ENCODE assay signal across 11 cellular contexts in the genomic region with DNA sequence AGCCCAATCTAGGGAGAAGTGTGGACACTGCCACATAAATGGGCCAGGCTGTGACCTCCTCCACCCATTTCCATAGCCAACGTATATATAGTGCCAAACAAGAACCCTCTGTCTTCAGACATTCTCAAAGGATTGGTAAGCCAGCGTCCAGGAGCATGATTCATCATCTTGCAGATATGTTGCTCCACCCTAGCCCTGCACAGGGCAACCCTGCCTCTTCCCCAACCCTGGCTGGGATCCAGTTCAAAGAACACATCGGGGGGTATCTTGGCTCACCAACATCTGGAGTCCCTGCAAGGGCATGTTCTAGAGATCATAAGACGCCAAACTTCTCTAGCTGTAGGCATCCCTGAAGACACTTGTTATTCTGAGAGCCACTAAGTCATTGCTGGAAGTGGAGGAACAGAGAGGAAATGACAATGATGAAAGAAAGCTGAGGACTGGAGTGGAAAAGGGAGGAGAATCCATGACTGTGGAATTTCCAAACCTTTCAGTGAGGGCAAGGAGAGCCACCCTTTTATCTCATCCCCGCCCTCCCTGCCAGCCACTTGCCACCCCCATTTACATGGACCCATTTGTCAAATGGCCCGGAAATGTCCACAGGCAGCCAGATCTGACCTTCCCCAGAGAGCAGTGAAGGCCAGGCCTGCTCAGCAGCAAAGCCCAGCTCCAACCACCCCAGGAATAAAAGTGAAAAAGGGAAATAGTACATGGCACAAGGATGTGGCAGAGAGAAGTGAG.
A peak's percentile ranks its signal among the peaks of the same experiment; 100 is the strongest.
DNase-seq lines count a peak whose midpoint lies in the region; ATAC-seq and TF ChIP-seq lines count a peak whose summit lies in the region.
"Had no signal": no experiment of that assay in that cellular context is flagged by ENCODE, and none has a peak within 500 bp of the region (broad histone marks: within the 10 kb centered on the region; RNA-seq: fewer than 3 reads in every experiment).

No MANE protein-coding gene starts in this region.

- TF ChIP-seq CTCF in fibroblast of mammary gland (conservative IDR thresholded peaks at IDR 0.05; ENCODE audit: control insufficient read depth, insufficient read depth, low read depth, low read length) = no peak

- H3K9me3 ChIP-seq in effector memory CD4-positive, alpha-beta T cell (ENCODE audit: control insufficient read depth, low read length) = no peaks in the 10 kb centered on the region
- H3K9me3 ChIP-seq: heart left ventricle had no signal

- H3K27ac ChIP-seq in effector memory CD4-positive, alpha-beta T cell (ENCODE audit: insufficient read depth, low read length, poor library complexity, severe bottlenecking) = no peak overlapping the region
- H3K27ac ChIP-seq: heart left ventricle had no signal

- no peaks in the 10 kb centered on the region for H3K27me3 ChIP-seq in effector memory CD4-positive, alpha-beta T cell (replicated peaks; ENCODE audit: control insufficient read depth, insufficient read depth, low read length, poor library complexity, severe bottlenecking)
- H3K27me3 ChIP-seq: heart left ventricle had no signal

- DNase-seq in ELR (ENCODE audit: low read depth) (peak; percentile 89), RPMI7951 (ENCODE audit: low read depth) (peak; percentile 77), fibroblast of mammary gland (ENCODE audit: low read depth) (peak; percentile 58), renal cortical epithelial cell (ENCODE audit: low read depth) (peak; percentile 12), GM19238 (ENCODE audit: insufficient read length, low spot score) (no peak), Ammon's horn (ENCODE audit: low spot score) (no peak)
- no peak for DNase-seq in effector memory CD4-positive, alpha-beta T cell
- DNase-seq: heart left ventricle had no signal

- H3K4me1 ChIP-seq in effector memory CD4-positive, alpha-beta T cell (ENCODE audit: control insufficient read depth, insufficient read depth, low read length, poor library complexity, severe bottlenecking) = no peaks in the 10 kb centered on the region

- no peaks in the 10 kb centered on the region for H3K36me3 ChIP-seq in effector memory CD4-positive, alpha-beta T cell (ENCODE audit: control insufficient read depth, insufficient read depth, low read length)
- H3K36me3 ChIP-seq: heart left ventricle had no signal

- ATAC-seq in HG03108 (IDR thresholded peaks at IDR 0.05; ENCODE audit: unreplicated experiment) = no peak
- ATAC-seq: GM12878, Panc1 had no signal

- H3K4me3 ChIP-seq in fibroblast of mammary gland (ENCODE audit: control insufficient read depth, low read depth, low read length) = no peak overlapping the region
- H3K4me3 ChIP-seq in effector memory CD4-positive, alpha-beta T cell (ENCODE audit: insufficient read depth, low read depth, low read length, poor library complexity, severe bottlenecking) = no peak overlapping the region
- H3K4me3 ChIP-seq: GM12878, heart left ventricle had no signal

Comparison
In these comparisons a context has a peak if more than half of its experiments do, and no peak if none do; other contexts are left out.
1. DNase-seq: peak in ELR (single experiment), RPMI7951 (single experiment), fibroblast of mammary gland (single experiment) and renal cortical epithelial cell (single experiment); none in effector memory CD4-positive, alpha-beta T cell (0 of 3), GM19238 (single experiment) and Ammon's horn (single experiment).